6 cellular contexts compared by ENCODE assay signal in the genomic region with DNA sequence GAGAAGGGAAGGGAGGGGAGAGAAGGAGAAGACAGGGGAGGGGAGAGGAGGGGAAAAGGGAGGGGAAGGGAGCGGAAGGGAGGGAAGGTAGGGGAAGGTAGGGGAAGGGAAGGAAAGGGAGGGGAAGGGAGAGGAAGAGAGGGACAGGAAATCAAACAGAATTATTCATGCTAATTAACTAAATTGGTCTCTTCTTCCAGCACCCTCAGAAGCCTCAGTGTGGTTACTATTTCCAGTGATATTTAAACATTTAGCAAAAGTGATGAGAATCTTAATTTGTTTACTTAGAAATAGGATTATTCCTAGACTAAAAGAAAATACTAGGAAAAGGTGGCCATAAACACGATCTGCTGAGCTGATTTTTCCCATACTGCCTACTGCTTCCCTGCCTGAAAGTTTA.
"Had no signal": no experiment of that assay in that cellular context is flagged by ENCODE, and none has a peak within 500 bp of the region (broad histone marks: within the 10 kb centered on the region; RNA-seq: fewer than 3 reads in every experiment).

No MANE protein-coding gene starts in this region.

- H3K27ac ChIP-seq: HL-60 had no signal

- DNase-seq: IMR-90, KBM-7, KG1 had no signal

- H3K27ac Mint-ChIP-seq: IgD-negative memory B cell had no signal

- H3K4me3 Mint-ChIP-seq: IgD-negative memory B cell had no signal

- H3K27me3 Mint-ChIP-seq: IgD-negative memory B cell had no signal

- H3K36me3 Mint-ChIP-seq: IgD-negative memory B cell had no signal

- FAIRE-seq: HTR-8/SVneo had no signal
